ENCODE assay signal across 1 cellular context in the genomic region with DNA sequence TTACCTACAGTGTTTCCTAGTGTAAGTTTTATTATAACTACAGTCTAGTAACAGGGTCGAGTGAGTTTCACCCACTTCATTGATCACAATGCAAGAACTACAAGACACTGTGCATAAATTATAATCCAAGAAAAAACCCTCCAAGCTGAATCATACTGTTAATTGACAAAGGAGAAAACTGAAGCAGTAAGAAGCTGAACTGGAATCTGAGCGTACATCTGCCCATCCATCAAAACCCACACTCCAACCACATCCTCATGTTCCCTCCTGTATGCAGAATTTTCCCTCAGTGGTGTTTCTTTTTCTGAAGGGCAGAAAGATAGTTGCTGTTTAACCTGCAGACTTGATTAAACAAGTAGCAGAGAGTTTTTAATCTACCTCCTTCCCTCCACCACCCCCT.
TF ChIP-seq lines count a peak whose summit lies in the region.

No MANE protein-coding gene starts in this region.

TF ChIP-seq in HEK293, 187 proteins besides CTCF, POLR2A, EP300 and RAD21 (continued from another document):
- TF ChIP-seq SP7 (tag by site-specific recombination; IDR thresholded peaks at IDR 0.05), result peak; percentile 37; the same call in 1 of the 2 replicates
